1 cellular context compared by ENCODE assay signal in genomic region chr9:34256104-34256503, GRCh38.
TF ChIP-seq lines count a peak whose summit lies in the region.

No MANE protein-coding gene starts in this region.

TF ChIP-seq in H1, 55 proteins besides CTCF, POLR2A, EP300 and RAD21 (continued from another document):
- TF ChIP-seq HDAC2 (IDR thresholded peaks at IDR 0.05; ENCODE audit: borderline replicate concordance in 1 of 2, low read depth in 2 of 2, low read length in 2 of 2) = no peak
